21 cellular contexts compared by ENCODE assay signal in the genomic region with DNA sequence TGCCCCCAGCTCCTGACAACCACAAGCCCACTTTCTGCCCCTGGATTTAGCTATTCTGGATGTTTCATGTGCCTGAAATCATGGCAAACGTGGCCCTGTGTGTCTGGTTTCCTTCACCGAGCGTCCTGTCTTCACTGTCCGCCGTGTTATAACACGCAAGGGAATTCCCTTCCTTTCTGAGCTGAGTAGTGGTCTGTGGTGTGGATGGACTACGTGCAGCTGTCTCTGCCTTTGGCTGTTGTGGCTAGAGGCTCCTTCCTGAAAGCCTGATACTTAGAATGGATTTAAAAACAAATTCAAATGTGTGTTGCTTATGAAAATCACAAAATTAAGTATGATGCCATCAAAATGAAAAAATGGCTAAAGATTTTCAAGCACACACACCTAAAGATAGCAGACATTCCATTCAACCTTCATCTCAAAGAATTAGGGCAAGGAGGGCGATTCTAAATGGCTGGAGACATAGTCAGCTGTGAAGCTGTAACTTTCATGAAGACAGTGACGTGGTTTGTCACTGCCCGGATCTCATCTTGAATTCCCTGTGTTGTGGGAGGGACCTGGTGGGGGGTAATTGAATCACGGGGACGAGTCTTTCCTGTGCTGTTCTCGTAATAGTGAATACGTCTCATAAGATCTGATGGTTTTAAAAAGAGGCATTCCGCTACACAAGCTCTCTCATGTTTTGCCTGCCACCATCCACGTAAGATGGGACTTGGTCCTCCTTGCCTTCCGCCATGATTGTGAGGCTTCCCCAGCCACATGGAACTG. TPM values are rescaled to one million over a fixed set of nuclear protein-coding genes. Genes with fewer than 3 reads are reported as not detected.
"Had no signal": no experiment of that assay in that cellular context is flagged by ENCODE, and none has a peak within 500 bp of the region (broad histone marks: within the 10 kb centered on the region; RNA-seq: fewer than 3 reads in every experiment).

No MANE protein-coding gene starts in this region.

- H3K4me1 ChIP-seq: psoas muscle had no signal

- H3K27ac ChIP-seq: body of pancreas, dorsolateral prefrontal cortex, epithelial cell of prostate, psoas muscle, upper lobe of left lung, VCaP had no signal

- H3K4me3 Mint-ChIP-seq: activated naive CD8-positive, alpha-beta T cell treated with anti-CD3 and anti-CD28 coated beads, Interleukin-2, amount 10 ng/mL, durations not matched to agents 7 days and 5 days; memory B cell; nephron progenitor cell; stimulated activated naive CD8-positive, alpha-beta T cell treated with anti-CD3 and anti-CD28 coated beads, Interleukin-15, amount 100 ng/mL, for 72 hours had no signal

- H3K9me3 ChIP-seq: psoas muscle had no signal

- H3K4me3 ChIP-seq: body of pancreas, dorsolateral prefrontal cortex, psoas muscle, upper lobe of left lung had no signal

- DNase-seq: activated CD4-positive, alpha-beta T cell treated with anti-CD3 and anti-CD28 coated beads for 1 hour; activated naive CD4-positive, alpha-beta T cell treated with Interleukin-2 at 50 U/mL for 16 hours; activated naive CD8-positive, alpha-beta T cell treated with anti-CD3 and anti-CD28 coated beads, Interleukin-2, amount 10 ng/mL, durations not matched to agents 7 days and 5 days; nephron progenitor cell; psoas muscle; right cardiac atrium; stimulated activated CD4-positive, alpha-beta T cell treated with anti-CD3 and anti-CD28 coated beads, Interleukin-4, amount 100 ng/mL, for 1 hour; stimulated activated naive CD8-positive, alpha-beta T cell treated with anti-CD3 and anti-CD28 coated beads, Interleukin-15, amount 100 ng/mL, for 72 hours had no signal

- H3K27ac Mint-ChIP-seq: activated naive CD8-positive, alpha-beta T cell treated with anti-CD3 and anti-CD28 coated beads, Interleukin-2, amount 10 ng/mL, durations not matched to agents 7 days and 5 days; memory B cell; nephron progenitor cell had no signal

- H3K27me3 ChIP-seq: body of pancreas, upper lobe of left lung had no signal

- H3K36me3 ChIP-seq: upper lobe of left lung had no signal

- H3K27me3 Mint-ChIP-seq: activated naive CD8-positive, alpha-beta T cell treated with anti-CD3 and anti-CD28 coated beads, Interleukin-2, amount 10 ng/mL, durations not matched to agents 7 days and 5 days; memory B cell; stimulated activated naive CD8-positive, alpha-beta T cell treated with anti-CD3 and anti-CD28 coated beads, Interleukin-15, amount 100 ng/mL, for 72 hours had no signal

- H3K4me1 Mint-ChIP-seq: nephron progenitor cell had no signal

RNA-seq across cellular contexts. Expression of a gene that starts 31.0 kb away (rescaled TPM):
- total RNA-seq: activated CD8-positive, alpha-beta memory T cell treated with anti-CD3 and anti-CD28 coated beads for 36 hours; activated naive CD8-positive, alpha-beta T cell treated with anti-CD3 and anti-CD28 coated beads, Interleukin-2, amount 10 ng/mL, durations not matched to agents 7 days and 5 days; cardiac septum; frontal cortex; kidney epithelial cell; left ventricle myocardium superior; psoas muscle; right cardiac atrium; T-helper 1 cell treated with Interleukin-12 subunit alpha and Interleukin-12 subunit beta and Interleukin-4 antibody, amounts not matched to agents 30 ng/mL and 1 ng/mL, for 36 hours; temporal lobe; upper lobe of left lung had no signal
- polyA plus RNA-seq: psoas muscle had no signal
